ENCODE assay signal across 23 cellular contexts in genomic region chr10:3409928-3410327, GRCh38.
DNase-seq lines count a peak whose midpoint lies in the region; ATAC-seq, FAIRE-seq and TF ChIP-seq lines count a peak whose summit lies in the region.
"Had no signal": no experiment of that assay in that cellular context is flagged by ENCODE, and none has a peak within 500 bp of the region (broad histone marks: within the 10 kb centered on the region; RNA-seq: fewer than 3 reads in every experiment).

No MANE protein-coding gene starts in this region.

- peaks cover 14% of the 10 kb centered on the region for H3K4me1 ChIP-seq in body of pancreas
- H3K4me1 ChIP-seq in mesenchymal stem cell (ENCODE audit: control insufficient read depth, insufficient read depth, low read depth, low read length) = peaks cover 22% of the 10 kb centered on the region
- H3K4me1 ChIP-seq in pancreas = peaks cover 0 to 7% (median 4%) of the 10 kb centered on the region in 3 donors
- no peaks in the 10 kb centered on the region for H3K4me1 ChIP-seq in PC-3 (ENCODE audit: insufficient read depth, low read length)
- H3K4me1 ChIP-seq: A549, Caco-2 had no signal

- no peak overlapping the region for H3K4me3 ChIP-seq in body of pancreas
- no peak overlapping the region for H3K4me3 ChIP-seq in mesenchymal stem cell (ENCODE audit: insufficient read depth in 1 of 2, low read depth in 1 of 2, low read length in 2 of 2)
- no peak overlapping the region for H3K4me3 ChIP-seq in pancreas
- H3K4me3 ChIP-seq in PC-3 (ENCODE audit: low read length) = no peak overlapping the region
- H3K4me3 ChIP-seq: A549; BLaER1 treated with 17β-estradiol and CSF1 and Interleukin-3, amounts not matched to agents 10 nM and 100 nM had no signal

- H2AK5ac ChIP-seq in mesenchymal stem cell (ENCODE audit: low read length, severe bottlenecking) = peak overlapping the region; percentile 31

- no peaks in the 10 kb centered on the region for H4K20me1 ChIP-seq in PC-3 (ENCODE audit: low read length)
- H4K20me1 ChIP-seq: BLaER1 treated with 17β-estradiol and CSF1 and Interleukin-3, amounts not matched to agents 10 nM and 100 nM had no signal

- H2BK15ac ChIP-seq in mesenchymal stem cell (ENCODE audit: low read depth, poor library complexity, severe bottlenecking) = no peak overlapping the region

- H3K27me3 ChIP-seq in body of pancreas (no peaks in the 10 kb centered on the region), mesenchymal stem cell (ENCODE audit: control insufficient read depth in 1 of 2, insufficient read depth in 1 of 2, low read length in 2 of 2) (peaks cover 0 to 5% of the 10 kb centered on the region in 2 experiments), pancreas (no peaks in the 10 kb centered on the region), PC-3 (ENCODE audit: low read length) (no peaks in the 10 kb centered on the region)
- H3K27me3 ChIP-seq: BLaER1 treated with 17β-estradiol and CSF1 and Interleukin-3, amounts not matched to agents 10 nM and 100 nM had no signal

- no peak overlapping the region for H3K4ac ChIP-seq in mesenchymal stem cell (ENCODE audit: low read depth in 1 of 2, low read length in 2 of 2)

- no peak overlapping the region for H2AFZ ChIP-seq in mesenchymal stem cell (ENCODE audit: low read depth, low read length)
- no peak overlapping the region for H2AFZ ChIP-seq in PC-3 (ENCODE audit: low read length)

- H3K23ac ChIP-seq in mesenchymal stem cell (ENCODE audit: low read length in 2 of 2) = no peak overlapping the region

- H4K8ac ChIP-seq in mesenchymal stem cell (ENCODE audit: low read length) = no peak overlapping the region

- TF ChIP-seq CTCF in body of pancreas (IDR thresholded peaks at IDR 0.05) = no peak
- no peak for TF ChIP-seq CTCF in pancreas (IDR thresholded peaks at IDR 0.05)
- no peak for TF ChIP-seq CTCF in PC-3 (conservative IDR thresholded peaks at IDR 0.05; ENCODE audit: low read depth, low read length)

- H2BK12ac ChIP-seq in mesenchymal stem cell (ENCODE audit: low read length in 2 of 2) = no peak overlapping the region

- no peaks in the 10 kb centered on the region for H3K9me2 ChIP-seq in PC-3 (replicated peaks; ENCODE audit: low read length)

- H3F3A ChIP-seq in PC-3 (ENCODE audit: low read length, unreplicated experiment) = no peaks in the 10 kb centered on the region

- no peak overlapping the region for H3K9ac ChIP-seq in mesenchymal stem cell (ENCODE audit: low read length)
- H3K9ac ChIP-seq in PC-3 (ENCODE audit: low read length) = no peak overlapping the region
- H3K9ac ChIP-seq: BLaER1 treated with 17β-estradiol and CSF1 and Interleukin-3, amounts not matched to agents 10 nM and 100 nM had no signal

- H4K91ac ChIP-seq in mesenchymal stem cell (ENCODE audit: low read length) = no peak overlapping the region

- CTCF ChIA-PET in PC-3 (lab: Charles Lee) = no interaction called here

- H3K9me3 ChIP-seq in body of pancreas (no peaks in the 10 kb centered on the region), mesenchymal stem cell (ENCODE audit: control insufficient read depth, low read length) (peaks cover 6% of the 10 kb centered on the region), pancreas (no peaks in the 10 kb centered on the region), PC-3 (ENCODE audit: low read length) (no peaks in the 10 kb centered on the region)

- intact Hi-C loops in Right ventricle myocardium inferior (cut with DNase I) (no loop called here), Right ventricle myocardium superior (cut with DNase I) (no loop called here), body of pancreas (cut with DNase I) (no loop called here), pancreas (cut with DNase I) (no loop called here), PC-3 (cut with micrococcal nuclease) (no loop called here)

- H2BK5ac ChIP-seq in mesenchymal stem cell (ENCODE audit: low read depth, low read length, poor library complexity, severe bottlenecking) = no peak overlapping the region

- no peak for TF ChIP-seq POLR2A in body of pancreas (IDR thresholded peaks at IDR 0.05)

- BruUV-seq in PC-3 (replicated peaks; lab: Mats Ljungman, UMichigan) = no TSS peak

- H3K36me3 ChIP-seq in body of pancreas (replicated peaks in 1 of 2; ENCODE audit: insufficient read depth in 1 of 2, low read depth in 2 of 2) (no peaks in the 10 kb centered on the region), mesenchymal stem cell (ENCODE audit: control insufficient read depth in 1 of 2, insufficient read depth in 2 of 2, low read depth in 1 of 2, low read length in 2 of 2) (no peaks in the 10 kb centered on the region), pancreas (no peaks in the 10 kb centered on the region), PC-3 (ENCODE audit: low read depth, low read length) (no peaks in the 10 kb centered on the region)
- H3K36me3 ChIP-seq: BLaER1 treated with 17β-estradiol and CSF1 and Interleukin-3, amounts not matched to agents 10 nM and 100 nM had no signal

- WGBS in body of pancreas, 2 donors = 69 to 82% methylated on average over 3 to 4 of the region's 4 CpGs
- 97% methylated on average over 4 of the region's 4 CpGs for WGBS in mesenchymal stem cell
- 87 to 93% methylated on average over 4 of the region's 4 CpGs for WGBS in pancreas, 2 donors

- POLR2A ChIA-PET in PC-3 (lab: Charles Lee; ENCODE audit: unreplicated experiment) = interaction anchor here (0.6 kb wide), 1 partner anchor 56 kb away, joined by 4 read pairs; no protein-coding TSS in a partner anchor

- no peak for ATAC-seq in Right ventricle myocardium inferior
- no peak for ATAC-seq in Right ventricle myocardium superior (ENCODE audit: poor library complexity)
- no peak for ATAC-seq in body of pancreas
- no peak for ATAC-seq in pancreas
- no peak for ATAC-seq in GM19452 (IDR thresholded peaks at IDR 0.05; ENCODE audit: unreplicated experiment)
- no peak for ATAC-seq in PC-3
- ATAC-seq: CD8-positive, alpha-beta T cell had no signal

- peak; percentile 55 for DNase-seq in Right ventricle myocardium inferior (ENCODE audit: missing footprints)
- no peak for DNase-seq in Right ventricle myocardium superior
- no peak for DNase-seq in body of pancreas
- no peak for DNase-seq in mesenchymal stem cell
- DNase-seq in pancreas = no peak
- DNase-seq in stimulated activated CD4-positive, alpha-beta T cell treated with anti-CD3 and anti-CD28 coated beads, Interleukin-15, amount 100 ng/mL, for 24 hours = no peak
- no peak for DNase-seq in PC-3
- DNase-seq: AML-193; Calu3; CD4-positive, alpha-beta T cell; DMS79 treated with DMSO at 0.1 percent for 48 hours; GF-D8 had no signal

- H3K27ac ChIP-seq in body of pancreas = peak overlapping the region in 3 of 4 donors; percentile 74 to 75 (median 74)
- H3K27ac ChIP-seq in mesenchymal stem cell (ENCODE audit: low read length, poor library complexity, severe bottlenecking) = no peak overlapping the region
- H3K27ac ChIP-seq in pancreas = peak overlapping the region; percentile 39 to 67 (median 44)
- H3K27ac ChIP-seq in PC-3 (ENCODE audit: low read length) = no peak overlapping the region
- H3K27ac ChIP-seq: 22Rv1; A549; BLaER1 treated with 17β-estradiol and CSF1 and Interleukin-3, amounts not matched to agents 10 nM and 100 nM; C4-2B had no signal

- H3K14ac ChIP-seq in mesenchymal stem cell (ENCODE audit: low read length in 2 of 2) = peak overlapping the region in 1 of 2 experiments; percentile 8

- no peaks in the 10 kb centered on the region for H3K79me1 ChIP-seq in mesenchymal stem cell (replicated peaks; ENCODE audit: low read length, poor library complexity, severe bottlenecking)

- H3K4me2 ChIP-seq in mesenchymal stem cell (ENCODE audit: low read length, poor library complexity, severe bottlenecking) = no peak overlapping the region
- no peak overlapping the region for H3K4me2 ChIP-seq in PC-3 (ENCODE audit: low read length)
- H3K4me2 ChIP-seq: A549; BLaER1 treated with 17β-estradiol and CSF1 and Interleukin-3, amounts not matched to agents 10 nM and 100 nM had no signal

- no peaks in the 10 kb centered on the region for H3K79me2 ChIP-seq in PC-3 (ENCODE audit: low read length)

- H2BK120ac ChIP-seq in mesenchymal stem cell (ENCODE audit: low read depth, low read length) = no peak overlapping the region

- no peak overlapping the region for H3K18ac ChIP-seq in mesenchymal stem cell (ENCODE audit: low read depth in 1 of 2, low read length in 2 of 2)

- no peak for FAIRE-seq in pancreas (lab: Jason Lieb, UNC)
- FAIRE-seq: A549, D721Med, G401.6, GM12891, GM19239 had no signal

Comparison
In these comparisons a context has a peak if more than half of its experiments do, and no peak if none do; other contexts are left out.
1. H3K27ac ChIP-seq: peak in body of pancreas (3 of 4) and pancreas (4 of 4); none in mesenchymal stem cell (single experiment) and PC-3 (single experiment).